In the genomic region with DNA sequence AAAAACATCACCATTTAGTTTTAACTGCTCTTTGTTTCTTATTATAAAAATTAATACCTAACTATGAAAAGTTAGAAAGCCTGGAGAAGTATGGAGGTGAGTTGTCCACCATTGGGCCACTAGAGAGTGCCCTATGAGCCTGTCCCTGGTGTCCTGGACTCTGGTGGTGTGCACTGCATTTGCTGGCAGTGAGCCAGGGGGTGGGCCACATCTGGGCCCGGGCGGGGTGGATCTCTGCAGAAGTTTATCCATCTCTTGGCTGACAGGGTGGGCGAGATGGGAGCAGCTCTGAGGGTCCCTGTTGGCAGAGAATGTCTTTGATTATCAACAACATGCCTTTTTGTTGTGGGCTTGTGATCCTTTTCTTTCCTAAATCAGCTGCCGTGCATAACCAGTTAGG, we compare ENCODE assay signal across 10 cellular contexts. TPM values are rescaled to one million over a fixed set of nuclear protein-coding genes. Genes with fewer than 3 reads are reported as not detected.
DNase-seq lines count a peak whose midpoint lies in the region; ATAC-seq, FAIRE-seq and TF ChIP-seq lines count a peak whose summit lies in the region.
"Had no signal": no experiment of that assay in that cellular context is flagged by ENCODE, and none has a peak within 500 bp of the region (broad histone marks: within the 10 kb centered on the region; RNA-seq: fewer than 3 reads in every experiment).

No MANE protein-coding gene starts in this region.

- H3K27ac ChIP-seq in CD8-positive, alpha-beta T cell (ENCODE audit: low read depth, low read length): no peak overlapping the region
- H3K27ac ChIP-seq in astrocyte (ENCODE audit: low read depth, low read length) (no peak overlapping the region), SJCRH30 (no peak overlapping the region), mesendoderm (ENCODE audit: low read depth, low read length) (no peak overlapping the region)
- H3K27ac ChIP-seq in naive thymus-derived CD4-positive, alpha-beta T cell (ENCODE audit: low read depth, low read length): no peak overlapping the region

- no peak overlapping the region for H2AK5ac ChIP-seq in mesendoderm (ENCODE audit: low read length)

- H3K79me1 ChIP-seq in mesendoderm (ENCODE audit: low read length): peaks cover 51% of the 10 kb centered on the region

- H3K4me2 ChIP-seq in astrocyte (ENCODE audit: low read length) (peak overlapping the region; percentile 54), mesendoderm (ENCODE audit: low read length) (no peak overlapping the region)

- H2AFZ ChIP-seq in astrocyte (ENCODE audit: low read depth, low read length): no peak overlapping the region

- peaks cover 51% of the 10 kb centered on the region for H3K36me3 Mint-ChIP-seq in CD8-positive, alpha-beta T cell
- H3K36me3 Mint-ChIP-seq in astrocyte (ENCODE audit: low read depth, unreplicated experiment): peaks cover 11% of the 10 kb centered on the region
- H3K36me3 Mint-ChIP-seq in naive thymus-derived CD4-positive, alpha-beta T cell: peaks cover 0 to 27% (median 8%) of the 10 kb centered on the region in 5 donors

- ATAC-seq in CD8-positive, alpha-beta T cell: no peak
- ATAC-seq in HG03280 (IDR thresholded peaks at IDR 0.05; ENCODE audit: unreplicated experiment): peak; percentile 5
- no peak for ATAC-seq in naive thymus-derived CD4-positive, alpha-beta T cell
- ATAC-seq: activated CD4-positive, CD25-positive, alpha-beta regulatory T cell treated with anti-CD3 and anti-CD28 coated beads, Interleukin-2, amount 50 U/mL, for 24 hours had no signal

- H3K79me2 ChIP-seq in astrocyte (ENCODE audit: insufficient read depth, low read length) (peaks cover 98% of the 10 kb centered on the region), mesendoderm (ENCODE audit: control insufficient read depth, insufficient read depth, low read length) (peaks cover 85% of the 10 kb centered on the region)

- H2BK15ac ChIP-seq in mesendoderm (replicated peaks; ENCODE audit: low read depth): no peak overlapping the region

- no peak for TF ChIP-seq CTCF in CD8-positive, alpha-beta T cell (IDR thresholded peaks at IDR 0.05)
- TF ChIP-seq CTCF in astrocyte (IDR thresholded peaks at IDR 0.05; ENCODE audit: insufficient read depth, low read depth, low read length): no peak

- peak overlapping the region; percentile 44 for H3K4me3 Mint-ChIP-seq in CD8-positive, alpha-beta T cell
- H3K4me3 Mint-ChIP-seq in astrocyte (ENCODE audit: unreplicated experiment): no peak overlapping the region
- H3K4me3 Mint-ChIP-seq in naive thymus-derived CD4-positive, alpha-beta T cell: peak overlapping the region; percentile 12 to 78 (median 63)

- no peak overlapping the region for H2BK5ac ChIP-seq in mesendoderm (ENCODE audit: low read length)

- no peak overlapping the region for H2BK120ac ChIP-seq in mesendoderm (ENCODE audit: low read depth, low read length)

- no peak overlapping the region for H3K23ac ChIP-seq in mesendoderm (ENCODE audit: low read length)

- H3K4me3 ChIP-seq in CD8-positive, alpha-beta T cell (ENCODE audit: low read depth, low read length): no peak overlapping the region
- no peak overlapping the region for H3K4me3 ChIP-seq in astrocyte (ENCODE audit: insufficient read depth, low read depth, low read length)
- no peak overlapping the region for H3K4me3 ChIP-seq in naive thymus-derived CD4-positive, alpha-beta T cell (ENCODE audit: low read length)
- H3K4me3 ChIP-seq in SJCRH30: no peak overlapping the region
- no peak overlapping the region for H3K4me3 ChIP-seq in mesendoderm (ENCODE audit: low read length)

- H3K27me3 ChIP-seq in CD8-positive, alpha-beta T cell (ENCODE audit: insufficient read depth, low read length): no peaks in the 10 kb centered on the region
- no peaks in the 10 kb centered on the region for H3K27me3 ChIP-seq in astrocyte (ENCODE audit: insufficient read depth, low read length)
- no peaks in the 10 kb centered on the region for H3K27me3 ChIP-seq in naive thymus-derived CD4-positive, alpha-beta T cell (ENCODE audit: control insufficient read depth in 2 of 2, insufficient read depth in 2 of 2, low read length in 2 of 2)
- H3K27me3 ChIP-seq in SJCRH30: no peaks in the 10 kb centered on the region
- H3K27me3 ChIP-seq in mesendoderm (ENCODE audit: insufficient read depth, low read length, poor library complexity): no peaks in the 10 kb centered on the region

- WGBS in mesendoderm (ENCODE audit: extremely low coverage, insufficient coverage, low lambda C conversion rate): no CpG with 5 or more reads among the region's 4 CpGs

- CTCF ChIA-PET in CD8-positive, alpha-beta T cell (lab: Charles Lee): no interaction called here
- CTCF ChIA-PET in naive thymus-derived CD4-positive, alpha-beta T cell (lab: Charles Lee): interaction anchor here (0.6 kb wide), 1 partner anchor 172 kb away, joined by 3 read pairs; no protein-coding TSS in a partner anchor

- intact Hi-C loops in CD8-positive, alpha-beta T cell (cut with DNase I, micrococcal nuclease): no loop called here
- intact Hi-C loops in naive thymus-derived CD4-positive, alpha-beta T cell (cut with micrococcal nuclease): no loop called here

- no peak overlapping the region for H3K9ac ChIP-seq in astrocyte (ENCODE audit: low read length)
- H3K9ac ChIP-seq in mesendoderm (ENCODE audit: low read length): no peak overlapping the region

- no peaks in the 10 kb centered on the region for H3K9me3 ChIP-seq in CD8-positive, alpha-beta T cell (ENCODE audit: low read length)
- no peaks in the 10 kb centered on the region for H3K9me3 ChIP-seq in astrocyte (ENCODE audit: insufficient read depth, low read depth, low read length)
- no peaks in the 10 kb centered on the region for H3K9me3 ChIP-seq in naive thymus-derived CD4-positive, alpha-beta T cell (ENCODE audit: control insufficient read depth in 2 of 3, low read length in 3 of 3)
- no peaks in the 10 kb centered on the region for H3K9me3 ChIP-seq in SJCRH30 (replicated peaks)

- H3K36me3 ChIP-seq in CD8-positive, alpha-beta T cell (ENCODE audit: insufficient read depth, low read length): no peaks in the 10 kb centered on the region
- no peaks in the 10 kb centered on the region for H3K36me3 ChIP-seq in astrocyte (ENCODE audit: insufficient read depth, low read length)
- H3K36me3 ChIP-seq in naive thymus-derived CD4-positive, alpha-beta T cell (ENCODE audit: control insufficient read depth in 2 of 3, insufficient read depth in 3 of 3, low read length in 3 of 3): peaks cover 0 to 19% (median 3%) of the 10 kb centered on the region in 3 experiments
- H3K36me3 ChIP-seq in SJCRH30: no peaks in the 10 kb centered on the region
- no peaks in the 10 kb centered on the region for H3K36me3 ChIP-seq in mesendoderm (ENCODE audit: control insufficient read depth, insufficient read depth, low read length)

- peak overlapping the region; percentile 75 for H3K27ac Mint-ChIP-seq in CD8-positive, alpha-beta T cell
- no peak overlapping the region for H3K27ac Mint-ChIP-seq in astrocyte (ENCODE audit: unreplicated experiment)
- H3K27ac Mint-ChIP-seq in naive thymus-derived CD4-positive, alpha-beta T cell: peak overlapping the region in 7 of 9 donors; percentile 17 to 76 (median 43)

- peaks cover 96% of the 10 kb centered on the region for H4K20me1 ChIP-seq in astrocyte (ENCODE audit: insufficient read depth, low read length)

- H3K9me3 Mint-ChIP-seq in CD8-positive, alpha-beta T cell: no peaks in the 10 kb centered on the region
- peaks cover 3% of the 10 kb centered on the region for H3K9me3 Mint-ChIP-seq in astrocyte (ENCODE audit: unreplicated experiment)
- peaks cover 0 to 3% (median 0%) of the 10 kb centered on the region in 11 donors for H3K9me3 Mint-ChIP-seq in naive thymus-derived CD4-positive, alpha-beta T cell

- H3K27me3 Mint-ChIP-seq in CD8-positive, alpha-beta T cell (ENCODE audit: low read depth): no peaks in the 10 kb centered on the region
- H3K27me3 Mint-ChIP-seq in astrocyte (ENCODE audit: low read depth, unreplicated experiment): no peaks in the 10 kb centered on the region
- no peaks in the 10 kb centered on the region for H3K27me3 Mint-ChIP-seq in naive thymus-derived CD4-positive, alpha-beta T cell

- POLR2A ChIA-PET in CD8-positive, alpha-beta T cell (lab: Charles Lee): no interaction called here
- POLR2A ChIA-PET in naive thymus-derived CD4-positive, alpha-beta T cell (lab: Charles Lee): interaction anchor here (1.4 to 2.2 kb wide), 2 partner anchors 9 to 11 kb away, joined by 5 read pairs; no protein-coding TSS in a partner anchor

- no peak overlapping the region for H4K5ac ChIP-seq in mesendoderm (ENCODE audit: low read length)

- DNase-seq in CD8-positive, alpha-beta T cell: peak in 1 of 7 experiments; percentile 46
- DNase-seq in astrocyte (ENCODE audit: low read depth) (no peak), SIG-M5 treated with dmso at 0.1 percent for 504 hours (lab: John Stamatoyannopoulos, UW; ENCODE audit: unreplicated experiment) (no peak), SJCRH30 (no peak), mesendoderm (no peak), SW480 (ENCODE audit: low spot score) (no peak)
- DNase-seq in naive thymus-derived CD4-positive, alpha-beta T cell: no peak
- DNase-seq: NCI-H187 treated with DMSO at 0.1 percent for 48 hours had no signal

- no peak overlapping the region for H3K4ac ChIP-seq in mesendoderm (ENCODE audit: low read depth, low read length)

- FAIRE-seq in astrocyte (lab: Jason Lieb, UNC): no peak

- no peak overlapping the region for H3K18ac ChIP-seq in mesendoderm (ENCODE audit: low read length)

- H4K8ac ChIP-seq in mesendoderm (ENCODE audit: low read depth, low read length): no peak overlapping the region

- H3K56ac ChIP-seq in mesendoderm (ENCODE audit: low read length): no peak overlapping the region

- peaks cover 91% of the 10 kb centered on the region for H3K4me1 Mint-ChIP-seq in CD8-positive, alpha-beta T cell (ENCODE audit: low read depth)
- H3K4me1 Mint-ChIP-seq in astrocyte (ENCODE audit: low read depth, unreplicated experiment): peaks cover 53% of the 10 kb centered on the region
- peaks cover 83 to 100% (median 93%) of the 10 kb centered on the region in 7 donors for H3K4me1 Mint-ChIP-seq in naive thymus-derived CD4-positive, alpha-beta T cell

- H3K4me1 ChIP-seq in CD8-positive, alpha-beta T cell (ENCODE audit: insufficient read depth, low read length): peaks cover 78% of the 10 kb centered on the region
- H3K4me1 ChIP-seq in astrocyte (ENCODE audit: insufficient read depth, low read length) (peaks cover 15% of the 10 kb centered on the region), SJCRH30 (no peaks in the 10 kb centered on the region), mesendoderm (ENCODE audit: control insufficient read depth, low read depth, low read length) (no peaks in the 10 kb centered on the region)
- H3K4me1 ChIP-seq in naive thymus-derived CD4-positive, alpha-beta T cell (ENCODE audit: control insufficient read depth in 2 of 2, insufficient read depth in 2 of 2, low read length in 2 of 2): peaks cover 34 to 49% of the 10 kb centered on the region in 2 donors

RNA-seq across cellular contexts. Expression of gene TENT4A, which starts 8.2 kb away (rescaled TPM):
- 10 to 100 TPM; 39.9 to 42.6 TPM for total RNA-seq in CD8-positive, alpha-beta T cell
- total RNA-seq in astrocyte: 16.8 and 18.8 TPM in 2 replicates
- total RNA-seq in naive thymus-derived CD4-positive, alpha-beta T cell: 10 to 100 TPM; 34.9 to 61.4 (median 52.2) TPM
- polyA plus RNA-seq in naive thymus-derived CD4-positive, alpha-beta T cell: 1 to 10 TPM; 1.6 to 2.2 TPM
- 21.5 and 21.6 TPM in 2 replicates for total RNA-seq in SJCRH30 (2014; rRNA removed; shearing (Covaris generic))
- 17.2 TPM for polyA plus RNA-seq in mesendoderm (2013, experiment 1 of 2)
- polyA plus RNA-seq in mesendoderm (2013, experiment 2 of 2): 17.1 TPM
